ENCODE assay signal across 1 cellular context in genomic region chrX:39818071-39818470, GRCh38.
TF ChIP-seq lines count a peak whose summit lies in the region.

No MANE protein-coding gene starts in this region.

TF ChIP-seq in H1, 55 proteins besides CTCF, POLR2A, EP300 and RAD21 (continued from another document):
- TF ChIP-seq CHD7 (IDR thresholded peaks at IDR 0.05; ENCODE audit: insufficient replicate concordance, low read length) (no peak), HDAC2 (IDR thresholded peaks at IDR 0.05; ENCODE audit: borderline replicate concordance in 1 of 2, low read depth in 2 of 2, low read length in 2 of 2) (no peak), KDM4A (IDR thresholded peaks at IDR 0.05; ENCODE audit: low read depth, low read length, severe bottlenecking) (no peak), JUND (IDR thresholded peaks at IDR 0.05; ENCODE audit: low read length) (no peak), NANOG (IDR thresholded peaks at IDR 0.05; ENCODE audit: insufficient read depth, low read depth, low read length, poor library complexity, severe bottlenecking) (no peak), SP4 (IDR thresholded peaks at IDR 0.05; ENCODE audit: low read length) (no peak), RXRA (IDR thresholded peaks at IDR 0.05; ENCODE audit: insufficient read depth, low read depth, low read length) (no peak), TAF1 (IDR thresholded peaks at IDR 0.05; ENCODE audit: low read depth, low read length) (no peak)
